ENCODE assay signal across 8 cellular contexts in the genomic region with DNA sequence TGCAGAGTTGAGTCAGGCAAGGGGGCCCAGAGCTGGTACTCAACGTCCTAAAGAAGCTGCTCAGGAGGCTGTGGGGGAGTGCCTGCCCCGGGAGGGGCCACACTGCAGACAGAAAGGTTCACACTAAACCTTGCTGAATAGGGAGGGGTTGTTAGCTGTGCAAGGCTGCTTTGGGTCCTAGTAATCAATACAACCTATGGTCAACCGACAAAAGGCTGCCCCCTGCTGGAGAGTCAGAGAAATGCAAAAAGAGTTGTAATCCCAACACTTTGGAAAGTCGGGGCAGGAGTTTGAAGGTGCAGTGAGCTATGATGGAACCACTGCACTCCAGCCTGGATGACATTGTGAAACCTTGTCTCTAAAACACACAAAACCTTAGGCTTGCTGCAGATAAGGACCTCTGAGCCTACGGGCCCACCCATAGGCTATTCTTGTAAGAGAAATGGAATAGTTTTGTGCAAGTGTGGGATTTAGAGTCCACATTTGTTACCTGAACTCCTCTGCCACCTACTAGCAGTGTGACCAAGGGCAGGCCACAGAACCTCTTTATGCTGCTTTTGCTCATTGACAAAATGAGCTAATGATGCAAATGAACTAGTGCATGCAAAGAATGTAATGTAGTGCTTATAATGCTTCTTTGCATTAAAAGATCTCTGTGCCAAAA.
DNase-seq lines count a peak whose midpoint lies in the region; ATAC-seq and TF ChIP-seq lines count a peak whose summit lies in the region.

No MANE protein-coding gene starts in this region.

- H3K79me2 ChIP-seq in OCI-LY1 (ENCODE audit: insufficient read depth, low read length): no peaks in the 10 kb centered on the region

- H3K4me2 ChIP-seq in OCI-LY1 (ENCODE audit: low read length): no peak overlapping the region
- no peak overlapping the region for H3K4me2 ChIP-seq in neuronal stem cell (ENCODE audit: insufficient read depth, low read length, poor library complexity, severe bottlenecking)

- H3K18ac ChIP-seq in neuronal stem cell (ENCODE audit: low read length): no peak overlapping the region

- no peak overlapping the region for H2BK5ac ChIP-seq in neuronal stem cell (ENCODE audit: low read length)

- no peak overlapping the region for H2AK5ac ChIP-seq in neuronal stem cell (ENCODE audit: low read depth, low read length)

- H3F3A ChIP-seq in OCI-LY1 (ENCODE audit: insufficient read depth, low read length): no peaks in the 10 kb centered on the region

- H2BK15ac ChIP-seq in neuronal stem cell (ENCODE audit: low read length): no peak overlapping the region

- H3K27me3 ChIP-seq in OCI-LY1 (ENCODE audit: insufficient read depth, low read length): no peaks in the 10 kb centered on the region
- no peaks in the 10 kb centered on the region for H3K27me3 ChIP-seq in neuronal stem cell (ENCODE audit: control insufficient read depth in 3 of 3, insufficient read depth in 3 of 3, low read depth in 1 of 3, low read length in 3 of 3)
- no peaks in the 10 kb centered on the region for H3K27me3 ChIP-seq in thoracic aorta (replicated peaks; ENCODE audit: insufficient read depth)

- H3K27ac ChIP-seq in OCI-LY1 (ENCODE audit: low read depth, low read length, poor library complexity, severe bottlenecking) (no peak overlapping the region), neuronal stem cell (replicated peaks; ENCODE audit: low read length) (no peak overlapping the region), thoracic aorta (no peak overlapping the region)

- no peaks in the 10 kb centered on the region for H3K9me2 ChIP-seq in OCI-LY1 (ENCODE audit: low read depth, low read length)

- H3K9ac ChIP-seq in OCI-LY1 (ENCODE audit: low read length) (no peak overlapping the region), neuronal stem cell (ENCODE audit: low read depth, low read length, poor library complexity) (no peak overlapping the region)

- no peak overlapping the region for H3K23ac ChIP-seq in neuronal stem cell (ENCODE audit: low read depth, low read length, poor library complexity)

- WGBS in neuronal stem cell (ENCODE audit: extremely low coverage in 2 of 2, insufficient read length in 2 of 2, insufficient replicate concordance in 1 of 2), 2 donors: no CpG with 5 or more reads among the region's 5 CpGs

- H3K4me3 ChIP-seq in OCI-LY1 (ENCODE audit: low read depth, low read length, poor library complexity, severe bottlenecking) (no peak overlapping the region), neuronal stem cell (ENCODE audit: low read length in 2 of 2) (no peak overlapping the region), thoracic aorta (no peak overlapping the region)

- no peak overlapping the region for H4K8ac ChIP-seq in neuronal stem cell (ENCODE audit: low read depth, low read length)

- H3K9me3 ChIP-seq in OCI-LY1 (ENCODE audit: low read length) (no peaks in the 10 kb centered on the region), neuronal stem cell (replicated peaks in 1 of 2; ENCODE audit: control insufficient read depth in 2 of 2, insufficient read depth in 1 of 2, low read depth in 1 of 2, low read length in 2 of 2) (no peaks in the 10 kb centered on the region), thoracic aorta (no peaks in the 10 kb centered on the region)

- no peaks in the 10 kb centered on the region for H3K79me1 ChIP-seq in neuronal stem cell (ENCODE audit: low read depth, low read length)

- H2AFZ ChIP-seq in OCI-LY1 (ENCODE audit: low read length) (no peak overlapping the region), neuronal stem cell (ENCODE audit: low read length) (no peak overlapping the region)

- no peak overlapping the region for H3K14ac ChIP-seq in neuronal stem cell (ENCODE audit: low read length)

- no peak overlapping the region for H2BK12ac ChIP-seq in neuronal stem cell (ENCODE audit: low read length)

- TF ChIP-seq CTCF in OCI-LY1 (IDR thresholded peaks at IDR 0.05; ENCODE audit: low read length): peak; percentile 80
- TF ChIP-seq CTCF in thoracic aorta (IDR thresholded peaks at IDR 0.05): peak; percentile 85

- no peak overlapping the region for H2BK120ac ChIP-seq in neuronal stem cell (ENCODE audit: low read depth, low read length)

- H3K4ac ChIP-seq in neuronal stem cell (ENCODE audit: low read length): no peak overlapping the region

- no peak overlapping the region for H4K91ac ChIP-seq in neuronal stem cell (ENCODE audit: low read depth, low read length, poor library complexity)

- no peaks in the 10 kb centered on the region for H3K36me3 ChIP-seq in OCI-LY1 (ENCODE audit: insufficient read depth, low read length)
- H3K36me3 ChIP-seq in neuronal stem cell (replicated peaks in 1 of 2; ENCODE audit: control insufficient read depth in 2 of 2, insufficient read depth in 2 of 2, low read length in 2 of 2): peaks cover 47 to 97% of the 10 kb centered on the region in 2 donors
- H3K36me3 ChIP-seq in thoracic aorta: peaks cover 27% of the 10 kb centered on the region

- H3K4me1 ChIP-seq in OCI-LY1 (ENCODE audit: insufficient read depth, low read length, severe bottlenecking) (no peaks in the 10 kb centered on the region), neuronal stem cell (ENCODE audit: control insufficient read depth in 2 of 2, insufficient read depth in 1 of 2, low read depth in 1 of 2, low read length in 2 of 2) (no peaks in the 10 kb centered on the region), thoracic aorta (ENCODE audit: control insufficient read depth in 1 of 2, low read depth in 2 of 2) (no peaks in the 10 kb centered on the region)

- ATAC-seq in HG03354 (IDR thresholded peaks at IDR 0.05; ENCODE audit: poor library complexity, severe bottlenecking, unreplicated experiment): peak; percentile 76
- no peak for ATAC-seq in thoracic aorta (ENCODE audit: insufficient number of reproducible peaks, low FRiP score, low read depth)

- H4K20me1 ChIP-seq in OCI-LY1 (ENCODE audit: insufficient read depth, low read length): no peaks in the 10 kb centered on the region

- DNase-seq in NOMO-1 (lab: John Stamatoyannopoulos, UW; ENCODE audit: unreplicated experiment in 2 of 2) (peak; percentile 14 to 28), NOMO-1 treated with dmso at 0.1 percent for 144 hours (lab: John Stamatoyannopoulos, UW; ENCODE audit: unreplicated experiment) (no peak), fibroblast of peridontal ligament (ENCODE audit: extremely low read depth) (peak; percentile 66), neuronal stem cell (ENCODE audit: low spot score) (peak; percentile 57), thoracic aorta (ENCODE audit: low spot score) (no peak)
- peak; percentile 56 for DNase-seq in activated T-cell treated with anti-CD3 and anti-CD28 coated beads, Interleukin-2, amount 50 U/mL, for 1 hour

Comparison
In these comparisons a context has a peak if more than half of its experiments do, and no peak if none do; other contexts are left out.
1. DNase-seq: peak in NOMO-1 (2 of 2), activated T-cell treated with anti-CD3 and anti-CD28 coated beads, Interleukin-2, amount 50 U/mL, for 1 hour (single experiment), fibroblast of peridontal ligament (single experiment) and neuronal stem cell (single experiment); none in NOMO-1 treated with dmso at 0.1 percent for 144 hours (single experiment) and thoracic aorta (single experiment).